Comparison of ENCODE assay signal across 25 cellular contexts in genomic region chr1:119228318-119228717, GRCh38.
"Had no signal": no experiment of that assay in that cellular context is flagged by ENCODE, and none has a peak within 500 bp of the region (broad histone marks: within the 10 kb centered on the region; RNA-seq: fewer than 3 reads in every experiment).

No MANE protein-coding gene starts in this region.

- DNase-seq: activated CD4-positive, alpha-beta T cell treated with anti-CD3 and anti-CD28 coated beads, Interleukin-2, amount 10 ng/mL, durations not matched to agents 7 days and 5 days; activated CD4-positive, CD25-positive, alpha-beta regulatory T cell treated with anti-CD3 and anti-CD28 coated beads, Interleukin-2, amount 50 U/mL, for 72 hours; activated T-cell treated with anti-CD3 and anti-CD28 coated beads, Interleukin-2, amount 50 U/mL, for 1 hour; aorta; brain microvascular endothelial cell; effector memory CD4-positive, alpha-beta T cell; gastrocnemius medialis; head of caudate nucleus; islet precursor cell; left colon; mesenchymal stem cell; nephron progenitor cell; occipital lobe; posterior cingulate gyrus; retina; stimulated activated CD4-positive, alpha-beta T cell treated with anti-CD3 and anti-CD28 coated beads, Interleukin-4, amount 100 ng/mL, for 1 hour; stimulated activated naive CD4-positive, alpha-beta T cell; WERI-Rb-1 had no signal

- H3K36me3 Mint-ChIP-seq: activated naive CD4-positive, alpha-beta T cell treated with anti-CD3 and anti-CD28 coated beads, Interleukin-2, amount 50 U/mL, for 72 hours; type B pancreatic cell had no signal

- H3K4me3 Mint-ChIP-seq: activated CD4-positive, alpha-beta T cell treated with anti-CD3 and anti-CD28 coated beads, Interleukin-2, amount 10 ng/mL, durations not matched to agents 7 days and 5 days; activated T-helper 17 cell treated with anti-CD3 and anti-CD28 coated beads, Interleukin-2, amount 50 U/mL, for 72 hours; central memory CD8-positive, alpha-beta T cell; nephron progenitor cell; type B pancreatic cell had no signal

- H3K27ac Mint-ChIP-seq: activated CD4-positive, alpha-beta T cell treated with anti-CD3 and anti-CD28 coated beads, Interleukin-2, amount 10 ng/mL, durations not matched to agents 7 days and 5 days; activated naive CD4-positive, alpha-beta T cell treated with anti-CD3 and anti-CD28 coated beads, Interleukin-2, amount 50 U/mL, for 72 hours; activated T-helper 17 cell treated with anti-CD3 and anti-CD28 coated beads, Interleukin-2, amount 50 U/mL, for 72 hours; nephron progenitor cell had no signal

- H3K27me3 Mint-ChIP-seq: activated CD4-positive, alpha-beta T cell treated with anti-CD3 and anti-CD28 coated beads, Interleukin-2, amount 10 ng/mL, durations not matched to agents 7 days and 5 days; activated T-helper 17 cell treated with anti-CD3 and anti-CD28 coated beads, Interleukin-2, amount 50 U/mL, for 72 hours; central memory CD8-positive, alpha-beta T cell; type B pancreatic cell had no signal

- ATAC-seq: activated naive CD4-positive, alpha-beta T cell treated with anti-CD3 and anti-CD28 coated beads, Interleukin-2, amount 50 U/mL, for 72 hours; activated T-helper 17 cell treated with anti-CD3 and anti-CD28 coated beads, Interleukin-2, amount 50 U/mL, for 72 hours; gastrocnemius medialis; left colon had no signal

- H3K9me3 Mint-ChIP-seq: activated CD4-positive, alpha-beta T cell treated with anti-CD3 and anti-CD28 coated beads, Interleukin-2, amount 10 ng/mL, durations not matched to agents 7 days and 5 days; activated naive CD4-positive, alpha-beta T cell treated with anti-CD3 and anti-CD28 coated beads, Interleukin-2, amount 50 U/mL, for 72 hours; activated T-helper 17 cell treated with anti-CD3 and anti-CD28 coated beads, Interleukin-2, amount 50 U/mL, for 72 hours; central memory CD8-positive, alpha-beta T cell; nephron progenitor cell had no signal

- H3K27ac ChIP-seq: brain microvascular endothelial cell, esophagus muscularis mucosa, gastrocnemius medialis, thoracic aorta, vagina, WERI-Rb-1 had no signal

- H3K4me1 Mint-ChIP-seq: activated CD4-positive, alpha-beta T cell treated with anti-CD3 and anti-CD28 coated beads, Interleukin-2, amount 10 ng/mL, durations not matched to agents 7 days and 5 days; activated T-helper 17 cell treated with anti-CD3 and anti-CD28 coated beads, Interleukin-2, amount 50 U/mL, for 72 hours; central memory CD8-positive, alpha-beta T cell had no signal
